ENCODE assay signal across 9 cellular contexts in the genomic region with DNA sequence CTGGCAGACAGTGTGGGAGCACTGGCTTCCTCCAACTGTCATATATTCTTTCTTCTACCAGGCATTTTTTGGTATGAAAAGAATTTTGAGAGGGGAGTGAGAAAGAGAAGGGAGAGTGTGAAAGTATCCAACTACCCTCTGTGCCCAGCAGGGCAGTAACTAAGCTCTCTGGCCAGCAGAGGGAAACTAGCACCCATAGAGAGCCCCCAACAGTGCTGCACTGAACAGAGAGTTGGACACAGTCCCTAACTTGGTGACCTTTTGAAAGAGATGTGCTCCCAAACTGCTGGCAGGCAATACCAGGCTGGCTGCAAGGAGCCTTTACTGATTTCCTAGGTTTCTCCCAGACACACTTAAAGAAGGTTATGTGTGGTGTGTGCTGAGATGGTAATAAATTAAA.
A peak's percentile ranks its signal among the peaks of the same experiment; 100 is the strongest.
DNase-seq lines count a peak whose midpoint lies in the region; ATAC-seq and TF ChIP-seq lines count a peak whose summit lies in the region.
"Had no signal": no experiment of that assay in that cellular context is flagged by ENCODE, and none has a peak within 500 bp of the region (broad histone marks: within the 10 kb centered on the region; RNA-seq: fewer than 3 reads in every experiment).

No MANE protein-coding gene starts in this region.

- ATAC-seq in GM18873 (IDR thresholded peaks at IDR 0.05; ENCODE audit: low FRiP score, unreplicated experiment) (no peak), HG03025 (IDR thresholded peaks at IDR 0.05; ENCODE audit: low FRiP score, unreplicated experiment) (no peak)

- peak; percentile 37; the same call in 1 of the 2 replicates for TF ChIP-seq CTCF in VCaP (conservative IDR thresholded peaks at IDR 0.05)

- no peak overlapping the region for H3K27ac ChIP-seq in VCaP
- H3K27ac ChIP-seq in substantia nigra (ENCODE audit: low read depth, low read length, poor library complexity, severe bottlenecking): no peak overlapping the region

- peak; percentile 28 for DNase-seq in HCEC 1CT
- peak; percentile 3 for DNase-seq in hepatic stellate cell (ENCODE audit: low spot score)
- DNase-seq in substantia nigra (lab: John Stamatoyannopoulos, UW): peak in 31 of 49 donors; percentile 1 to 47 (median 5)
- no peak for DNase-seq in germinal center (ENCODE audit: low spot score)
- DNase-seq: activated naive CD8-positive, alpha-beta T cell treated with anti-CD3 and anti-CD28 coated beads, Interleukin-2, amount 10 ng/mL, durations not matched to agents 7 days and 5 days; NCI-H526 treated with DMSO at 0.1 percent for 48 hours had no signal
